ENCODE assay signal across 21 cellular contexts in genomic region chr7:25918731-25919130, GRCh38.
"Had no signal": no experiment of that assay in that cellular context is flagged by ENCODE, and none has a peak within 500 bp of the region (broad histone marks: within the 10 kb centered on the region; RNA-seq: fewer than 3 reads in every experiment).

No MANE protein-coding gene starts in this region.

- H3K36me3 Mint-ChIP-seq: mesothelial cell of epicardium had no signal

- ATAC-seq: gastrocnemius medialis, heart right ventricle, left cardiac atrium, left lung, left ventricle myocardium superior, lower lobe of right lung, mucosa of descending colon had no signal

- H3K27ac Mint-ChIP-seq: mesothelial cell of epicardium had no signal

- H3K4me3 Mint-ChIP-seq: mesothelial cell of epicardium had no signal

- DNase-seq: dermis blood vessel endothelial cell; dorsolateral prefrontal cortex; effector CD4-positive, alpha-beta T cell; effector memory CD4-positive, alpha-beta T cell; foreskin melanocyte; gastrocnemius medialis; glutamatergic neuron; head of caudate nucleus; heart right ventricle; hippocampal formation; left cardiac atrium; left lung; left ventricle myocardium superior; lower lobe of right lung; mesenchymal stem cell; mucosa of descending colon had no signal

- FAIRE-seq: colon, endothelial cell of umbilical vein, islet of Langerhans, keratinocyte had no signal
